In genomic region chr10:34526758-34527730, GRCh38 we compare ENCODE assay signal across 9 cellular contexts.
DNase-seq lines count a peak whose midpoint lies in the region; ATAC-seq, FAIRE-seq and TF ChIP-seq lines count a peak whose summit lies in the region.
"Had no signal": no experiment of that assay in that cellular context is flagged by ENCODE, and none has a peak within 500 bp of the region (broad histone marks: within the 10 kb centered on the region; RNA-seq: fewer than 3 reads in every experiment).

No MANE protein-coding gene starts in this region.

- TF ChIP-seq RAD21 in K562 (CRISPR knock-in tag; conservative IDR thresholded peaks at IDR 0.05 in 1 of 2, IDR thresholded peaks at IDR 0.05 in 1 of 2) = no peak

- H3K9me3 ChIP-seq in K562 (replicated peaks; ENCODE audit: control insufficient read depth, insufficient read depth, low read depth, low read length) (no peaks in the 10 kb centered on the region), aorta (ENCODE audit: control insufficient read depth, low read length) (no peaks in the 10 kb centered on the region)

- DNase-seq in Right ventricle myocardium inferior (ENCODE audit: missing footprints) (no peak), cardiac septum (ENCODE audit: low spot score) (no peak), K562 (ENCODE audit: extremely low read depth in 1 of 4, low spot score in 3 of 4) (no peak), islet precursor cell (peak; percentile 73), aorta (no peak), MV-4-11 (lab: John Stamatoyannopoulos, UW) (no peak), Kasumi-1 (lab: John Stamatoyannopoulos, UW) (no peak)
- DNase-seq: CD4-positive, CD25-positive, alpha-beta regulatory T cell had no signal

- no peaks in the 10 kb centered on the region for H3K9me1 ChIP-seq in K562 (ENCODE audit: control insufficient read depth, insufficient read depth, low read length)

- no peak overlapping the region for H2AFZ ChIP-seq in K562 (ENCODE audit: low read depth, low read length)

- TF ChIP-seq POLR2A in K562 (conservative IDR thresholded peaks at IDR 0.05) = no peak

- no peaks in the 10 kb centered on the region for H3K79me2 ChIP-seq in K562 (ENCODE audit: control insufficient read depth, insufficient read depth, low read length)

- H3K36me3 ChIP-seq in K562 (ENCODE audit: control insufficient read depth, insufficient read depth, low read length) (no peaks in the 10 kb centered on the region), aorta (ENCODE audit: control insufficient read depth in 1 of 2, insufficient read depth in 2 of 2, low read length in 1 of 2) (no peaks in the 10 kb centered on the region)

- peak; percentile 36 for ATAC-seq in Right ventricle myocardium inferior
- no peak for ATAC-seq in K562
- peak; percentile 78 for ATAC-seq in aorta (ENCODE audit: low FRiP score)
- ATAC-seq in HG03469 (IDR thresholded peaks at IDR 0.05; ENCODE audit: unreplicated experiment) = no peak

- H3K9ac ChIP-seq in K562 (ENCODE audit: insufficient read depth in 1 of 2, low read depth in 2 of 2, low read length in 2 of 2) = no peak overlapping the region

- H3K27me3 ChIP-seq in K562 (ENCODE audit: control insufficient read depth in 2 of 2, insufficient read depth in 2 of 2, low read length in 2 of 2) = no peaks in the 10 kb centered on the region
- no peaks in the 10 kb centered on the region for H3K27me3 ChIP-seq in aorta (ENCODE audit: control insufficient read depth in 1 of 2, insufficient read depth in 2 of 2, low read length in 1 of 2)

- intact Hi-C loops in Right ventricle myocardium inferior (cut with DNase I) (no loop called here), cardiac septum (cut with DNase I) (loop anchor here (5.0 to 10.0 kb wide), 2 partner anchors 100 to 1192 kb away; partner anchors contain the start of gene NRP1), K562 (cut with micrococcal nuclease) (no loop called here), aorta (cut with DNase I) (loop anchor here in 1 of 2 donors (10.0 kb wide), 1 partner anchor 108 kb away; no protein-coding TSS in a partner anchor)

- no peak for TF ChIP-seq EP300 in K562 (IDR thresholded peaks at IDR 0.05; ENCODE audit: low read length)

- H3K4me2 ChIP-seq in K562 (ENCODE audit: insufficient read depth, low read length) = no peak overlapping the region

- no peak for FAIRE-seq in K562 (lab: Jason Lieb, UNC)

- 5% methylated on average over 7 of the region's 7 CpGs for WGBS in K562 (ENCODE audit: insufficient coverage, low coverage, missing lambda C conversion rate)
- WGBS in aorta, 2 donors = 9 to 16% methylated on average over 7 of the region's 7 CpGs

- H3K4me1 ChIP-seq in K562 (replicated peaks in 1 of 2; ENCODE audit: control insufficient read depth in 2 of 2, insufficient read depth in 2 of 2, low read length in 2 of 2) (no peaks in the 10 kb centered on the region), aorta (ENCODE audit: control insufficient read depth in 1 of 2, insufficient read depth in 2 of 2, low read length in 2 of 2) (peaks cover 0 to 5% of the 10 kb centered on the region in 2 donors)

- peak in 1 of 3 experiments; percentile 11; a peak in 2 of 6 replicates for TF ChIP-seq CTCF in K562 (IDR thresholded peaks at IDR 0.05 in 2 of 3, conservative IDR thresholded peaks at IDR 0.05 in 1 of 3; ENCODE audit: insufficient read depth in 2 of 3, low read depth in 1 of 3, low read length in 3 of 3)

- H3K4me3 ChIP-seq in K562 (no peak overlapping the region), aorta (ENCODE audit: low read length in 2 of 2) (no peak overlapping the region)

- H4K20me1 ChIP-seq in K562 (replicated peaks; ENCODE audit: control insufficient read depth, insufficient read depth, low read length) = no peaks in the 10 kb centered on the region

- H3K27ac ChIP-seq in K562 (ENCODE audit: extremely low read depth, low read depth, low read length) (no peak overlapping the region), aorta (ENCODE audit: low read depth in 1 of 2, low read length in 2 of 2) (peak overlapping the region; percentile 83 to 94)

- POLR2A ChIA-PET in K562 (lab: Yijun Ruan, JAX) = interaction anchor here (0.5 kb wide), 1 partner anchor 770 kb away, joined by 3 read pairs; no protein-coding TSS in a partner anchor

- CTCF ChIA-PET in K562 (lab: Yijun Ruan, JAX; ENCODE audit: low intra/inter-chr PET ratio) = no interaction called here

- in situ Hi-C loops in K562 (cut with MboI) = no loop called here

- no TSS peak for BruUV-seq in K562 (replicated peaks; lab: Mats Ljungman, UMichigan)

TF ChIP-seq in K562, 482 proteins besides CTCF, POLR2A, EP300 and RAD21:
- no peak for TF ChIP-seq XRCC3 (IDR thresholded peaks at IDR 0.05)
- TF ChIP-seq FOSL1 (tag; conservative IDR thresholded peaks at IDR 0.05) = 0 out of 2 replicates have a peak, but pooled peaks have one; percentile 19
- peak; percentile 21; the same call in 1 of the 2 replicates for TF ChIP-seq RFX1 (IDR thresholded peaks at IDR 0.05)
- no peak for TF ChIP-seq THRA (IDR thresholded peaks at IDR 0.05)
- no peak for TF ChIP-seq USF2 (CRISPR knock-in tag; IDR thresholded peaks at IDR 0.05)
- no peak for TF ChIP-seq CHD2 (IDR thresholded peaks at IDR 0.05; ENCODE audit: low read depth, low read length)
- TF ChIP-seq ATF7 (IDR thresholded peaks at IDR 0.05) = no peak
- no peak for TF ChIP-seq RB1 (IDR thresholded peaks at IDR 0.05; ENCODE audit: low read depth)
- no peak for TF ChIP-seq MTF1 (CRISPR knock-in tag; IDR thresholded peaks at IDR 0.05; ENCODE audit: borderline replicate concordance)
- TF ChIP-seq CREB3L1 (IDR thresholded peaks at IDR 0.05; ENCODE audit: borderline replicate concordance, low read depth) = no peak
- no peak for TF ChIP-seq POLR3G (IDR thresholded peaks at IDR 0.05; ENCODE audit: extremely low read depth, insufficient read length, insufficient replicate concordance)
- no peak for TF ChIP-seq ZC3H4 (CRISPR knock-in tag; IDR thresholded peaks at IDR 0.05; ENCODE audit: borderline replicate concordance)
- no peak for TF ChIP-seq POU5F1 (IDR thresholded peaks at IDR 0.05; ENCODE audit: borderline replicate concordance, low read depth, low read length, partially characterized antibody)
- TF ChIP-seq ZNF57 (CRISPR knock-in tag; IDR thresholded peaks at IDR 0.05) = no peak
TF ChIP-seq in K562: peak in this region for 2.

Comparison
In these comparisons a context has a peak if more than half of its experiments do, and no peak if none do; other contexts are left out.
1. ATAC-seq: peak in Right ventricle myocardium inferior (single experiment) and aorta (single experiment); none in K562 (single experiment) and HG03469 (single experiment).